26 cellular contexts compared by ENCODE assay signal in genomic region chr2:126905991-126906390, GRCh38. TPM values are rescaled to one million over a fixed set of nuclear protein-coding genes. Genes with fewer than 3 reads are reported as not detected.
"Had no signal": no experiment of that assay in that cellular context is flagged by ENCODE, and none has a peak within 500 bp of the region (broad histone marks: within the 10 kb centered on the region; RNA-seq: fewer than 3 reads in every experiment).

No MANE protein-coding gene starts in this region.

- H3K4me1 Mint-ChIP-seq: activated T-helper 17 cell treated with anti-CD3 and anti-CD28 coated beads, Interleukin-2, amount 50 U/mL, for 72 hours; central memory CD8-positive, alpha-beta T cell had no signal

- H3K27me3 ChIP-seq: ovary, right lobe of liver had no signal

- ATAC-seq: activated CD8-positive, alpha-beta T cell treated with anti-CD3 and anti-CD28 coated beads, Interleukin-2, amount 10 ng/mL, durations not matched to agents 7 days and 5 days; activated T-helper 17 cell treated with anti-CD3 and anti-CD28 coated beads, Interleukin-2, amount 50 U/mL, for 72 hours; heart right ventricle; natural killer cell treated with Interleukin-12 subunit alpha and Interleukin-12 subunit beta and Interleukin-15 and Interleukin-18, amount 100 ng/mL, for 72 hours; right lobe of liver; stimulated activated memory B cell treated with anti-CD40 and anti-IgM and Interleukin-4, amounts not matched to agents 10 μg/mL and 1 μg/mL and 100 μg/mL, for 72 hours had no signal

- H3K27me3 Mint-ChIP-seq: activated naive CD8-positive, alpha-beta T cell had no signal

- DNase-seq: activated CD4-positive, alpha-beta T cell treated with anti-CD3 and anti-CD28 coated beads, Interleukin-2, amount 50 U/mL, for 1 hour; activated CD4-positive, CD25-positive, alpha-beta regulatory T cell treated with anti-CD3 and anti-CD28 coated beads, Interleukin-2, amount 50 U/mL, for 72 hours; activated naive CD4-positive, alpha-beta T cell; activated T-cell treated with anti-CD3 and anti-CD28 coated beads, Interleukin-2, amount 50 U/mL, for 24 hours; amniotic stem cell; heart right ventricle; left ventricle myocardium inferior; midbrain; ovary; stimulated activated CD4-positive, alpha-beta T cell treated with anti-CD3 and anti-CD28 coated beads, Interleukin-1b, Interleukin-23, amount 100 ng/mL, for 48 hours; T-helper 1 cell; WERI-Rb-1 had no signal

- H3K27ac ChIP-seq: breast epithelium, epithelial cell of prostate, heart right ventricle, left ventricle myocardium inferior, ovary, right lobe of liver, skin epidermis, WERI-Rb-1 had no signal

- H3K4me1 ChIP-seq: breast epithelium, heart right ventricle, left ventricle myocardium inferior, right lobe of liver had no signal

- H3K27ac Mint-ChIP-seq: activated CD8-positive, alpha-beta T cell treated with anti-CD3 and anti-CD28 coated beads, Interleukin-2, amount 10 ng/mL, durations not matched to agents 7 days and 5 days; activated naive CD8-positive, alpha-beta T cell; activated T-cell treated with anti-CD3 and anti-CD28 coated beads, Interleukin-2, amount 50 U/mL, for 24 hours; activated T-helper 17 cell treated with anti-CD3 and anti-CD28 coated beads, Interleukin-2, amount 50 U/mL, for 72 hours; natural killer cell treated with Interleukin-12 subunit alpha and Interleukin-12 subunit beta and Interleukin-15 and Interleukin-18, amount 100 ng/mL, for 72 hours; stimulated activated memory B cell treated with anti-CD40 and anti-IgM and Interleukin-4, amounts not matched to agents 10 μg/mL and 1 μg/mL and 100 μg/mL, for 72 hours had no signal

- H3K4me3 ChIP-seq: breast epithelium, heart right ventricle, left ventricle myocardium inferior, ovary, right lobe of liver, skin epidermis had no signal

- H3K36me3 ChIP-seq: breast epithelium, heart right ventricle, left ventricle myocardium inferior, ovary, right lobe of liver, WERI-Rb-1 had no signal

- H3K9me3 Mint-ChIP-seq: activated T-cell treated with anti-CD3 and anti-CD28 coated beads, Interleukin-2, amount 50 U/mL, for 24 hours; activated T-helper 17 cell treated with anti-CD3 and anti-CD28 coated beads, Interleukin-2, amount 50 U/mL, for 72 hours; central memory CD8-positive, alpha-beta T cell; natural killer cell treated with Interleukin-12 subunit alpha and Interleukin-12 subunit beta and Interleukin-15 and Interleukin-18, amount 100 ng/mL, for 72 hours had no signal

- H3K4me3 Mint-ChIP-seq: activated CD8-positive, alpha-beta T cell treated with anti-CD3 and anti-CD28 coated beads, Interleukin-2, amount 10 ng/mL, durations not matched to agents 7 days and 5 days; activated naive CD8-positive, alpha-beta T cell; activated T-cell treated with anti-CD3 and anti-CD28 coated beads, Interleukin-2, amount 50 U/mL, for 24 hours; activated T-helper 17 cell treated with anti-CD3 and anti-CD28 coated beads, Interleukin-2, amount 50 U/mL, for 72 hours; central memory CD8-positive, alpha-beta T cell; natural killer cell treated with Interleukin-12 subunit alpha and Interleukin-12 subunit beta and Interleukin-15 and Interleukin-18, amount 100 ng/mL, for 72 hours; stimulated activated memory B cell treated with anti-CD40 and anti-IgM and Interleukin-4, amounts not matched to agents 10 μg/mL and 1 μg/mL and 100 μg/mL, for 72 hours had no signal

- H3K9me3 ChIP-seq: ovary, right lobe of liver had no signal

- H3K36me3 Mint-ChIP-seq: natural killer cell treated with Interleukin-12 subunit alpha and Interleukin-12 subunit beta and Interleukin-15 and Interleukin-18, amount 100 ng/mL, for 72 hours; stimulated activated memory B cell treated with anti-CD40 and anti-IgM and Interleukin-4, amounts not matched to agents 10 μg/mL and 1 μg/mL and 100 μg/mL, for 72 hours had no signal

RNA-seq across cellular contexts. Expression of gene TEX51, which starts 7.3 kb away (rescaled TPM):
- total RNA-seq: activated CD8-positive, alpha-beta T cell treated with anti-CD3 and anti-CD28 coated beads, Interleukin-2, amount 10 ng/mL, durations not matched to agents 7 days and 5 days; activated T-helper 17 cell treated with anti-CD3 and anti-CD28 coated beads, Interleukin-2, amount 50 U/mL, for 72 hours; breast epithelium; fibroblast of villous mesenchyme; heart right ventricle; left ventricle myocardium inferior; lung microvascular endothelial cell; natural killer cell treated with Interleukin-12 subunit alpha and Interleukin-12 subunit beta and Interleukin-15 and Interleukin-18, amount 100 ng/mL, for 72 hours; ovary; pulmonary artery endothelial cell; subcutaneous adipose tissue had no signal
